In the genomic region with DNA sequence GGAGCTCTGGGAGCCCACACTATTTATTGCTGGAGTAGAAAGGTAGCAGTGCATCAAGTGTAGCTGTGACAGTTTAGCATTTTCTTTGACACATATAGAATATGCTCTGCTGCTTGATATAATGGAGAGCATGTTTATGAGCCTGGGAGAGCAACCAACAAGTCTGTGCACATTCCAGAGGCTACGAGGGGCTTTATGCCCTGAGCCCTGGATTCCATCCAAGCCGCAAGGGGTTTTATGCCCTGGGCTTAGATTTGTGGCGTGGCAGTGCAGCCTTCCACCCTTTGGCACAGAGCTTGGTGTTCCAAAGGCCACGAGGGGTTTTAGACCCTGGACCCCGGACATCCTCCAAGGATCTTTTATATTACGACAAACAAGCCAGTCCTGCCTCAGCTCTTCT, we compare ENCODE assay signal across 24 cellular contexts. TPM values are rescaled to one million over a fixed set of nuclear protein-coding genes. Genes with fewer than 3 reads are reported as not detected.
DNase-seq lines count a peak whose midpoint lies in the region; ATAC-seq, FAIRE-seq and TF ChIP-seq lines count a peak whose summit lies in the region.
"Had no signal": no experiment of that assay in that cellular context is flagged by ENCODE, and none has a peak within 500 bp of the region (broad histone marks: within the 10 kb centered on the region; RNA-seq: fewer than 3 reads in every experiment).

No MANE protein-coding gene starts in this region.

- H3K4me3 Mint-ChIP-seq in nephron progenitor cell: no peak overlapping the region
- peak overlapping the region; percentile 5 for H3K4me3 Mint-ChIP-seq in osteocyte (ENCODE audit: unreplicated experiment)
- H3K4me3 Mint-ChIP-seq: B cell; CD4-positive, alpha-beta T cell; CD8-positive, alpha-beta T cell had no signal

- TF ChIP-seq CTCF in epithelial cell of proximal tubule (conservative IDR thresholded peaks at IDR 0.05; ENCODE audit: low read depth, low read length): no peak
- no peak for TF ChIP-seq CTCF in nephron progenitor cell (IDR thresholded peaks at IDR 0.05)
- no peak for TF ChIP-seq CTCF in osteocyte (IDR thresholded peaks at IDR 0.05)
- TF ChIP-seq CTCF in upper lobe of left lung (IDR thresholded peaks at IDR 0.05): no peak

- peaks cover 25% of the 10 kb centered on the region for H3K36me3 Mint-ChIP-seq in nephron progenitor cell (ENCODE audit: low read depth)
- peaks cover 68% of the 10 kb centered on the region for H3K36me3 Mint-ChIP-seq in osteocyte (ENCODE audit: unreplicated experiment)
- H3K36me3 Mint-ChIP-seq: CD8-positive, alpha-beta T cell had no signal

- H3K9me3 ChIP-seq in upper lobe of left lung: no peaks in the 10 kb centered on the region
- H3K9me3 ChIP-seq: A549; BLaER1 treated with 17β-estradiol and CSF1 and Interleukin-3, amounts not matched to agents 10 nM and 100 nM; Caco-2 had no signal

- H3K9me3 Mint-ChIP-seq in nephron progenitor cell (no peaks in the 10 kb centered on the region), osteocyte (ENCODE audit: unreplicated experiment) (no peaks in the 10 kb centered on the region)
- H3K9me3 Mint-ChIP-seq: CD4-positive, alpha-beta T cell; CD8-positive, alpha-beta T cell had no signal

- ATAC-seq in HG02623 (IDR thresholded peaks at IDR 0.05; ENCODE audit: unreplicated experiment) (no peak), upper lobe of left lung (ENCODE audit: low FRiP score in 2 of 2) (no peak)
- ATAC-seq: A549; CD8-positive, alpha-beta T cell had no signal

- H3K27ac ChIP-seq in upper lobe of left lung: no peak overlapping the region
- H3K27ac ChIP-seq: 22Rv1; A549; BLaER1 treated with 17β-estradiol and CSF1 and Interleukin-3, amounts not matched to agents 10 nM and 100 nM; C4-2B had no signal

- TF ChIP-seq EP300 in upper lobe of left lung (IDR thresholded peaks at IDR 0.05): no peak

- no peak for TF ChIP-seq POLR2A in upper lobe of left lung (IDR thresholded peaks at IDR 0.05)

- peak overlapping the region; percentile 86 for H3K27ac Mint-ChIP-seq in nephron progenitor cell
- peak overlapping the region; percentile 69 for H3K27ac Mint-ChIP-seq in osteocyte (ENCODE audit: unreplicated experiment)
- H3K27ac Mint-ChIP-seq: B cell; CD4-positive, alpha-beta T cell; CD8-positive, alpha-beta T cell had no signal

- no peaks in the 10 kb centered on the region for H3K36me3 ChIP-seq in upper lobe of left lung
- H3K36me3 ChIP-seq: BLaER1 treated with 17β-estradiol and CSF1 and Interleukin-3, amounts not matched to agents 10 nM and 100 nM had no signal

- H3K4me3 ChIP-seq in epithelial cell of proximal tubule (ENCODE audit: low read depth, low read length) (peak overlapping the region; percentile 27), upper lobe of left lung (no peak overlapping the region)
- H3K4me3 ChIP-seq: A549; BLaER1 treated with 17β-estradiol and CSF1 and Interleukin-3, amounts not matched to agents 10 nM and 100 nM had no signal

- H3K4me1 Mint-ChIP-seq in nephron progenitor cell: peaks cover 10% of the 10 kb centered on the region
- peaks cover 89% of the 10 kb centered on the region for H3K4me1 Mint-ChIP-seq in osteocyte (ENCODE audit: unreplicated experiment)
- H3K4me1 Mint-ChIP-seq: B cell had no signal

- WGBS in upper lobe of left lung, 2 donors: 88 to 89% methylated on average over 6 of the region's 6 CpGs

- DNase-seq in HTR-8/SVneo (ENCODE audit: insufficient read length, low spot score) (no peak), epithelial cell of proximal tubule (ENCODE audit: low read depth) (no peak), nephron progenitor cell (no peak), osteocyte (ENCODE audit: extremely low spot score, unreplicated experiment) (no peak), ureter (ENCODE audit: low spot score) (no peak), upper lobe of left lung (no peak)
- DNase-seq: AML-193; Caco-2; Calu3; CD4-positive, alpha-beta T cell; CD8-positive, alpha-beta T cell; DMS79 treated with DMSO at 0.1 percent for 48 hours; GF-D8 had no signal

- H3K4me1 ChIP-seq in upper lobe of left lung: no peaks in the 10 kb centered on the region
- H3K4me1 ChIP-seq: A549; BLaER1 treated with 17β-estradiol and CSF1 and Interleukin-3, amounts not matched to agents 10 nM and 100 nM had no signal

- FAIRE-seq in HTR-8/SVneo (lab: Jason Lieb, UNC): peak; percentile 4
- FAIRE-seq: A549, D721Med, G401.6, GM12891, GM19239 had no signal

- no peaks in the 10 kb centered on the region for H3K27me3 ChIP-seq in upper lobe of left lung
- H3K27me3 ChIP-seq: BLaER1 treated with 17β-estradiol and CSF1 and Interleukin-3, amounts not matched to agents 10 nM and 100 nM had no signal

- no peaks in the 10 kb centered on the region for H3K27me3 Mint-ChIP-seq in nephron progenitor cell (ENCODE audit: low read depth, poor library complexity)
- no peaks in the 10 kb centered on the region for H3K27me3 Mint-ChIP-seq in osteocyte (ENCODE audit: unreplicated experiment)
- H3K27me3 Mint-ChIP-seq: B cell; CD4-positive, alpha-beta T cell had no signal

RNA-seq across cellular contexts. Expression of a gene that starts 14.6 kb away (rescaled TPM):
- total RNA-seq in epithelial cell of proximal tubule (12.5 and 34.9 TPM in 2 replicates), osteocyte (791 and 792 TPM in 2 replicates), ureter (3.4 TPM), upper lobe of left lung (1 to 10 TPM; 1.8 to 3.6 (median 2.6) TPM)
- total RNA-seq: A172; B cell; CD4-positive, alpha-beta T cell; CD8-positive, alpha-beta T cell had no signal

Comparison
In these comparisons a context has a peak if more than half of its experiments do, and no peak if none do; other contexts are left out.
1. RNA of a gene that starts 14.6 kb away (total RNA-seq): 791 to 792 TPM in osteocyte; 12.5 to 34.9 TPM in epithelial cell of proximal tubule, 3.4 TPM in ureter (single experiment) and 1.8 to 3.6 TPM in upper lobe of left lung; every median in the first group is over 10 times any median in the second.